ENCODE assay signal across 10 cellular contexts in the genomic region with DNA sequence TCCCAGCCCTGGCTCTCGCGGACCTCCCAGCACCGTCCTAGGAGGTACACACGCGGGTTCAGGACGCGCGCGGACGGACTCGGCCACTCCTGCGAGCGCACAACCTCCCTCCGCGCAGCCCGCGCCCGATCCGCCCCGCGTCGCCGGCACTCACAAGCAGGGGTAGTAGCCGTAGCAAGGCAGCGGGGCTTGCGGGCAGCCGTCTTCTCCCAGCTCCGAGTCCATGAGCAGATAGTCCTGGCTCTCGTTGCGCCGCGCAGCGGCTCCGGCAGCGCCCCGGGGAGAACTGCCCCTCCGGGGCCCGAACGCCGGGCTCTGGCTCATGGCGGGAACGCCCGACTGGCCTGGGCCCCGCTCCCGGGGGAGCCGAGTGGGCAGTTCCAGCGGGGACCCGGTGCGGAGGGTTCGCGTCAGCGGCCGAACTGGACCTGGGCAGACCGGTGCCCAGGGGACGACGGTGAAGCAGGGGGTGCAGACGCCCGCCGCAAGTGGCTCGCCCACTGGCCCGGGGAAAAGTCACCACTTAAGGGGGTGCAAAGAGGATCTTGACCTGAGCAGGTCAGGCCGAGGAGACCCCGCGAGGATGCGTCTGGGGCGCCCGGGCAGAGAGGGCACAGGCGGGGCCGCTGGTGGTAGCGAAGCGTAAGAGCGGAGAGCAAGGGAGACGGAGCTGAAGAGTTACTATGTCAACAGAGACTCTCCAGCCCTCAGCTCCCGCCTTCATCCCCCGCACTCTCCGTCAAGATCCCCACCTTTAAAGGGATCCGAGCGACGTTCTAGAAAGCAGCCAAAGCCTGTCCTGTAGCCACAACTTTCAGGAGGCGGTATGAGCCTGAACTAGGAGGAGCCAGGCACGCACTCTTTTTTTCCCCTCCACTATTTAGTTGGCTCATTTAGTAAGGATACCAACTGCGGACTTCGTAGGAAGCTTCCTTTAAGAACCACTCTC. TPM values are rescaled to one million over a fixed set of nuclear protein-coding genes. Genes with fewer than 3 reads are reported as not detected.
DNase-seq lines count a peak whose midpoint lies in the region; TF ChIP-seq lines count a peak whose summit lies in the region.
"Had no signal": no experiment of that assay in that cellular context is flagged by ENCODE, and none has a peak within 500 bp of the region (broad histone marks: within the 10 kb centered on the region; RNA-seq: fewer than 3 reads in every experiment).

A gene (minus strand): TSS at position 828 of the 949 bp plus-strand sequence. CDS start 504 bp downstream, at position 324.

- peak within 1 kb of the TSS in 1 of 2 donors; percentile 75 for H3K4me3 Mint-ChIP-seq in CD14-positive monocyte

- H3K4me1 Mint-ChIP-seq in CD14-positive monocyte = no peaks in the 10 kb centered on the region

- H3K36me3 Mint-ChIP-seq in CD14-positive monocyte = no peaks in the 10 kb centered on the region

- no peak for TF ChIP-seq CTCF in CD14-positive monocyte (IDR thresholded peaks at IDR 0.05)

- H3K36me3 ChIP-seq in H7 (replicated peaks; ENCODE audit: control insufficient read depth, insufficient read depth, low read length) = no peaks in the 10 kb centered on the region

- peak within 1 kb of the TSS; percentile 48 for H3K27ac ChIP-seq in caudate nucleus (ENCODE audit: low read depth, low read length)
- peak within 1 kb of the TSS in 19 of 21 experiments; percentile 11 to 82 (median 58) for H3K27ac ChIP-seq in skin epidermis

- DNase-seq in H7 = peak; percentile 74
- DNase-seq in caudate nucleus (lab: John Stamatoyannopoulos, UW) = peak in 1 of 61 donors; percentile 3
- peak; percentile 74 for DNase-seq in islet precursor cell
- no peak for DNase-seq in OCI-M1 (lab: John Stamatoyannopoulos, UW)
- no peak for DNase-seq in activated CD4-positive, alpha-beta T cell treated with anti-CD3 and anti-CD28 coated beads, Interleukin-2, amount 50 U/mL, for 1 hour
- DNase-seq in CD14-positive monocyte (ENCODE audit: low spot score) = no peak
- DNase-seq in stimulated activated naive CD4-positive, alpha-beta T cell treated with Interleukin-2 at 50 U/mL for 16 hours (lab: John Stamatoyannopoulos, UW) = no peak
- DNase-seq: hippocampal formation, KG1 had no signal

- H3K27me3 ChIP-seq in H7 (ENCODE audit: control insufficient read depth, insufficient read depth, low read length) = peaks cover 37% of the 10 kb centered on the region

- H3K27ac Mint-ChIP-seq in CD14-positive monocyte = no peak within 1 kb of the TSS

- H3K4me3 ChIP-seq in H7 (ENCODE audit: insufficient read depth, low read depth, low read length) (peak within 1 kb of the TSS; percentile 72), skin epidermis (peak within 1 kb of the TSS; percentile 34 to 56 (median 44))

- peaks cover 33 to 44% (median 39%) of the 10 kb centered on the region in 3 donors for H3K27me3 Mint-ChIP-seq in CD14-positive monocyte (ENCODE audit: low read depth in 3 of 3)

- intact Hi-C loops in CD14-positive monocyte (cut with micrococcal nuclease) = no loop called here

- peaks cover 3 to 23% (median 10%) of the 10 kb centered on the region in 7 donors for H3K9me3 Mint-ChIP-seq in CD14-positive monocyte

RNA-seq across cellular contexts. Expression of the gene that starts here (rescaled TPM):
- 1.4 and 2.1 TPM in 2 replicates for total RNA-seq in H7 (2014; rRNA removed; shearing (Covaris generic))
- polyA plus RNA-seq in CD14-positive monocyte = not detected

Comparison
In these comparisons a context has a peak if more than half of its experiments do, and no peak if none do; other contexts are left out.
1. DNase-seq: peak in H7 (single experiment) and islet precursor cell (single experiment); none in OCI-M1 (single experiment), activated CD4-positive, alpha-beta T cell treated with anti-CD3 and anti-CD28 coated beads, Interleukin-2, amount 50 U/mL, for 1 hour (single experiment), CD14-positive monocyte (single experiment) and stimulated activated naive CD4-positive, alpha-beta T cell treated with Interleukin-2 at 50 U/mL for 16 hours (single experiment).